ENCODE assay signal across 18 cellular contexts in genomic region chr10:124138883-124139348, GRCh38.
"Had no signal": no experiment of that assay in that cellular context is flagged by ENCODE, and none has a peak within 500 bp of the region (broad histone marks: within the 10 kb centered on the region; RNA-seq: fewer than 3 reads in every experiment).

No MANE protein-coding gene starts in this region.

- H3K27ac ChIP-seq: epithelial cell of prostate, skin epidermis, testis had no signal

- ATAC-seq: activated CD4-positive, CD25-positive, alpha-beta regulatory T cell treated with anti-CD3 and anti-CD28 coated beads, Interleukin-2, amount 50 U/mL, for 24 hours; activated T-cell treated with anti-CD3 and anti-CD28 coated beads, Interleukin-2, amount 50 U/mL, for 72 hours; stimulated activated naive CD8-positive, alpha-beta T cell treated with anti-CD3 and anti-CD28 coated beads, Interleukin-15, amount 100 ng/mL, for 72 hours had no signal

- H3K27me3 ChIP-seq: testis had no signal

- H3K9me3 ChIP-seq: testis had no signal

- DNase-seq: activated CD4-positive, alpha-beta T cell treated with anti-CD3 and anti-CD28 coated beads, Interleukin-2, amount 50 U/mL, for 1 hour; activated CD8-positive, alpha-beta memory T cell treated with anti-CD3 and anti-CD28 coated beads for 24 hours; activated CD8-positive, alpha-beta memory T cell treated with anti-CD3 and anti-CD28 coated beads, Interleukin-2, amount 50 U/mL, for 48 hours; activated effector memory CD4-positive, alpha-beta T cell treated with anti-CD3 and anti-CD28 coated beads, Interleukin-2, amount 50 U/mL, for 16 hours; activated naive CD4-positive, alpha-beta T cell treated with anti-CD3 and anti-CD28 coated beads, Interleukin-2, amount 50 U/mL, for 16 hours; activated T-cell treated with anti-CD3 and anti-CD28 coated beads, Interleukin-2, amount 50 U/mL, for 72 hours; endodermal cell; heart left ventricle; retina; SHP77 treated with DMSO at 0.1 percent for 48 hours; stimulated activated CD4-positive, alpha-beta T cell treated with anti-CD3 and anti-CD28 coated beads, Interleukin-15, amount 100 ng/mL, for 24 hours; stimulated activated CD4-positive, alpha-beta T cell treated with anti-CD3 and anti-CD28 coated beads, Interleukin-2, amount 100 ng/mL, for 48 hours; stimulated activated naive CD8-positive, alpha-beta T cell treated with anti-CD3 and anti-CD28 coated beads, Interleukin-15, amount 100 ng/mL, for 72 hours; T1000 had no signal

- H3K4me3 ChIP-seq: heart left ventricle, skin epidermis, testis had no signal

- H3K36me3 ChIP-seq: heart left ventricle had no signal

- H3K4me1 ChIP-seq: testis had no signal
